ENCODE assay signal across 18 cellular contexts in the genomic region with DNA sequence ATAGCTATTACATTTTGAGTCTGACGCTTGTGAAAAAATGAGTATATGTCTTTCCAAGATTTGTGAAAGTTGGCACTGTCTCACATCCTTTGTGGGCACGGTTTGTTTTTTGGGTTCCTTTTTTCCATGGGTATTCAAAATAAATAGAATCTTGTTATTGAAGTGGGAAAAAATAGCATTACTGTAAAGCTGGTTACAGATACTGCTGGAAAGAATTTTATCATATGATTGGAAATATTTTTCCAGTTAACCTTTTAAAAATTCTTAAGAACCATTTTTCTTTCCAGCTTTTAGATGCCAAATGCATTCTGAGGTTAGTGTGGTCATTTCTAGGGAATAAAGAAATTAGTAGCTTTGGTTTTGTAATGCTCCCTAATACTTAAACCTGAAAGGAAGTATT. TPM values are rescaled to one million over a fixed set of nuclear protein-coding genes. Genes with fewer than 3 reads are reported as not detected.
A peak's percentile ranks its signal among the peaks of the same experiment; 100 is the strongest.
DNase-seq lines count a peak whose midpoint lies in the region; ATAC-seq and TF ChIP-seq lines count a peak whose summit lies in the region.
"Had no signal": no experiment of that assay in that cellular context is flagged by ENCODE, and none has a peak within 500 bp of the region (broad histone marks: within the 10 kb centered on the region; RNA-seq: fewer than 3 reads in every experiment).

No MANE protein-coding gene starts in this region.

- DNase-seq in GM23248 (peak; percentile 46), astrocyte of the hippocampus (ENCODE audit: low read depth, low spot score) (peak; percentile 26), mesenchymal stem cell (no peak), tibial artery (no peak), NCI-H2029 (lab: John Stamatoyannopoulos, UW) (no peak), NCI-H446 (lab: John Stamatoyannopoulos, UW) (no peak), tibial nerve (ENCODE audit: low spot score in 2 of 2) (no peak)
- DNase-seq: ACHN, GF-D8, GOT3, Kasumi-1, NCI-H1092 treated with DMSO at 0.1 percent for 48 hours, NCI-H510A treated with DMSO at 0.1 percent for 48 hours, PC-3, SJCRH30 had no signal

- 0 out of 2 replicates have a peak, but pooled peaks cover 6% of the 10 kb centered on the region for H3F3A ChIP-seq in GM23248 (ENCODE audit: insufficient read depth)

- TF ChIP-seq EP300 in tibial nerve (IDR thresholded peaks at IDR 0.05), result no peak

- no peak overlapping the region for H3K23ac ChIP-seq in mesenchymal stem cell (ENCODE audit: low read length in 2 of 2)

- H3K14ac ChIP-seq in mesenchymal stem cell (ENCODE audit: low read length in 2 of 2), result no peak overlapping the region

- peaks cover 17% of the 10 kb centered on the region for H3K79me1 ChIP-seq in mesenchymal stem cell (replicated peaks; ENCODE audit: low read length, poor library complexity, severe bottlenecking)

- no peaks in the 10 kb centered on the region for H3K27me3 ChIP-seq in GM23248 (replicated peaks; ENCODE audit: insufficient read depth)
- no peaks in the 10 kb centered on the region for H3K27me3 ChIP-seq in mesenchymal stem cell (ENCODE audit: control insufficient read depth in 1 of 2, insufficient read depth in 1 of 2, low read length in 2 of 2)
- no peaks in the 10 kb centered on the region for H3K27me3 ChIP-seq in tibial artery
- H3K27me3 ChIP-seq in tibial nerve, result no peaks in the 10 kb centered on the region
- H3K27me3 ChIP-seq: SJCRH30 had no signal

- no peak overlapping the region for H3K18ac ChIP-seq in mesenchymal stem cell (ENCODE audit: low read depth in 1 of 2, low read length in 2 of 2)

- H3K36me3 ChIP-seq in GM23248 (ENCODE audit: low read depth) (no peaks in the 10 kb centered on the region), mesenchymal stem cell (ENCODE audit: control insufficient read depth in 1 of 2, insufficient read depth in 2 of 2, low read depth in 1 of 2, low read length in 2 of 2) (no peaks in the 10 kb centered on the region), tibial artery (no peaks in the 10 kb centered on the region), tibial nerve (no peaks in the 10 kb centered on the region)
- H3K36me3 ChIP-seq: SJCRH30 had no signal

- H3K9me3 ChIP-seq in GM23248 (ENCODE audit: low read depth) (no peaks in the 10 kb centered on the region), mesenchymal stem cell (ENCODE audit: control insufficient read depth, low read length) (peaks cover 11% of the 10 kb centered on the region), tibial artery (peaks cover 0 to 3% (median 0%) of the 10 kb centered on the region in 3 donors), tibial nerve (peaks cover 0 to 2% (median 0%) of the 10 kb centered on the region in 4 donors)

- peaks cover 80% of the 10 kb centered on the region for H3K79me2 ChIP-seq in GM23248 (ENCODE audit: insufficient read depth)

- no peak for ATAC-seq in HG02571 (IDR thresholded peaks at IDR 0.05; ENCODE audit: unreplicated experiment)
- ATAC-seq: GM12878, PC-3 had no signal

- no peak overlapping the region for H2BK120ac ChIP-seq in mesenchymal stem cell (ENCODE audit: low read depth, low read length)

- peak overlapping the region; percentile 41; the same call in 1 of the 2 replicates for H3K4me3 ChIP-seq in GM23248
- H3K4me3 ChIP-seq in mesenchymal stem cell (ENCODE audit: insufficient read depth in 1 of 2, low read depth in 1 of 2, low read length in 2 of 2), result no peak overlapping the region
- peak overlapping the region in 1 of 2 donors; percentile 3 for H3K4me3 ChIP-seq in tibial artery
- H3K4me3 ChIP-seq in tibial nerve, result no peak overlapping the region
- H3K4me3 ChIP-seq: GM12878, SJCRH30 had no signal

- no peaks in the 10 kb centered on the region for H3K9me2 ChIP-seq in GM23248 (ENCODE audit: insufficient read depth)

- H3K4ac ChIP-seq in mesenchymal stem cell (ENCODE audit: low read depth in 1 of 2, low read length in 2 of 2), result no peak overlapping the region

- H2BK15ac ChIP-seq in mesenchymal stem cell (ENCODE audit: low read depth, poor library complexity, severe bottlenecking), result no peak overlapping the region

- H2AFZ ChIP-seq in GM23248 (peak overlapping the region; percentile 72), mesenchymal stem cell (ENCODE audit: low read depth, low read length) (no peak overlapping the region)

- intact Hi-C loops in tibial artery (cut with DNase I; ENCODE audit: low total_unique reads), result no loop called here

- H4K20me1 ChIP-seq in GM23248 (ENCODE audit: insufficient read depth), result no peaks in the 10 kb centered on the region

- H4K8ac ChIP-seq in mesenchymal stem cell (ENCODE audit: low read length), result no peak overlapping the region

- no peak overlapping the region for H4K91ac ChIP-seq in mesenchymal stem cell (ENCODE audit: low read length)

- 8 to 21% methylated on average over 2 of the region's 2 CpGs for WGBS in GM23248 (ENCODE audit: low coverage in 1 of 2, low lambda C conversion rate in 2 of 2, missing lambda C conversion rate in 2 of 2), 2 experiments
- WGBS in mesenchymal stem cell, result 50% methylated on average over 2 of the region's 2 CpGs
- 3 to 11% methylated on average over 2 of the region's 2 CpGs for WGBS in tibial nerve, 2 donors

- H3K27ac ChIP-seq in GM23248 (peak overlapping the region; percentile 18; the same call in 1 of the 2 replicates), mesenchymal stem cell (ENCODE audit: low read length, poor library complexity, severe bottlenecking) (no peak overlapping the region), tibial artery (peak overlapping the region; percentile 64), tibial nerve (no peak overlapping the region)
- H3K27ac ChIP-seq: SJCRH30 had no signal

- no peak overlapping the region for H2AK5ac ChIP-seq in mesenchymal stem cell (ENCODE audit: low read length, severe bottlenecking)

- H3K4me2 ChIP-seq in GM23248 (ENCODE audit: unreplicated experiment), result peak overlapping the region; percentile 72
- no peak overlapping the region for H3K4me2 ChIP-seq in mesenchymal stem cell (ENCODE audit: low read length, poor library complexity, severe bottlenecking)

- H2BK12ac ChIP-seq in mesenchymal stem cell (ENCODE audit: low read length in 2 of 2), result no peak overlapping the region

- H3K9ac ChIP-seq in GM23248 (peak overlapping the region; percentile 40), mesenchymal stem cell (ENCODE audit: low read length) (peak overlapping the region; percentile 20)

- TF ChIP-seq POLR2A in tibial nerve (IDR thresholded peaks at IDR 0.05), result no peak

- H2BK5ac ChIP-seq in mesenchymal stem cell (ENCODE audit: low read depth, low read length, poor library complexity, severe bottlenecking), result no peak overlapping the region

- H3K4me1 ChIP-seq in GM23248 (ENCODE audit: insufficient read depth) (peaks cover 12% of the 10 kb centered on the region), mesenchymal stem cell (ENCODE audit: control insufficient read depth, insufficient read depth, low read depth, low read length) (no peaks in the 10 kb centered on the region), tibial artery (peaks cover 0 to 90% (median 21%) of the 10 kb centered on the region in 4 donors), tibial nerve (peaks cover 0 to 23% (median 3%) of the 10 kb centered on the region in 4 donors)

- in situ Hi-C loops in GM23248 (cut with MboI), result no loop called here

- TF ChIP-seq CTCF in tibial artery (IDR thresholded peaks at IDR 0.05), result no peak
- no peak for TF ChIP-seq CTCF in tibial nerve (IDR thresholded peaks at IDR 0.05)

RNA-seq across cellular contexts. Expression of gene NET1, which starts 11.4 kb away (rescaled TPM):
- 40.2 and 42.9 TPM in 2 replicates for total RNA-seq in GM23248 (2014; rRNA removed; shearing (Covaris generic))
- 36.5 and 36.7 TPM in 2 replicates for polyA plus RNA-seq in GM23248 (2016; fragmentation: Nextera tagmentation; extraction: Ambion mirVana)
- polyA plus RNA-seq in mesenchymal stem cell (2013, experiment 1 of 2), result 10.2 TPM
- 10.9 TPM for polyA plus RNA-seq in mesenchymal stem cell (2013, experiment 2 of 2)
- 100 to 1,000 TPM in 2 of 4 donors, 10 to 100 TPM in 2; 66.0 to 133 (median 91.3) TPM for total RNA-seq in tibial nerve

RNA-seq across cellular contexts. Expression of gene TUBAL3, which starts 19.1 kb away (rescaled TPM):
- not detected in 2 replicates for total RNA-seq in GM23248 (2014; rRNA removed; shearing (Covaris generic))
- not detected in 2 replicates for polyA plus RNA-seq in GM23248 (2016; fragmentation: Nextera tagmentation; extraction: Ambion mirVana)
- not detected for polyA plus RNA-seq in mesenchymal stem cell (2013, experiment 1 of 2)
- polyA plus RNA-seq in mesenchymal stem cell (2013, experiment 2 of 2), result not detected
- total RNA-seq in tibial nerve, result under 1 TPM in 2 of 4 donors, not detected in 2; 0.21 to 0.22 TPM
- total RNA-seq: GM12878, PC-3, SJCRH30 had no signal
- polyA plus RNA-seq: CD14-positive monocyte had no signal

RNA-seq across cellular contexts. Expression of gene UCN3, which starts 59.0 kb away (rescaled TPM):
- total RNA-seq in GM23248 (2014; rRNA removed; shearing (Covaris generic)), result not detected in 2 replicates
- not detected in 2 replicates for polyA plus RNA-seq in GM23248 (2016; fragmentation: Nextera tagmentation; extraction: Ambion mirVana)
- polyA plus RNA-seq in mesenchymal stem cell (2013, experiment 1 of 2), result not detected
- not detected for polyA plus RNA-seq in mesenchymal stem cell (2013, experiment 2 of 2)
- not detected for total RNA-seq in tibial nerve
- total RNA-seq: GM12878, PC-3 had no signal
- polyA plus RNA-seq: CD14-positive monocyte, GM12878 had no signal

Comparison
In these comparisons a context has a peak if more than half of its experiments do, and no peak if none do; other contexts are left out.
1. DNase-seq: peak in GM23248 (single experiment) and astrocyte of the hippocampus (single experiment); none in mesenchymal stem cell (single experiment), tibial artery (0 of 2), NCI-H2029 (single experiment), NCI-H446 (0 of 2) and tibial nerve (0 of 2).
2. H3K27ac ChIP-seq: peak in GM23248 (single experiment) and tibial artery (2 of 2); none in mesenchymal stem cell (single experiment) and tibial nerve (0 of 4).